In the genomic region with DNA sequence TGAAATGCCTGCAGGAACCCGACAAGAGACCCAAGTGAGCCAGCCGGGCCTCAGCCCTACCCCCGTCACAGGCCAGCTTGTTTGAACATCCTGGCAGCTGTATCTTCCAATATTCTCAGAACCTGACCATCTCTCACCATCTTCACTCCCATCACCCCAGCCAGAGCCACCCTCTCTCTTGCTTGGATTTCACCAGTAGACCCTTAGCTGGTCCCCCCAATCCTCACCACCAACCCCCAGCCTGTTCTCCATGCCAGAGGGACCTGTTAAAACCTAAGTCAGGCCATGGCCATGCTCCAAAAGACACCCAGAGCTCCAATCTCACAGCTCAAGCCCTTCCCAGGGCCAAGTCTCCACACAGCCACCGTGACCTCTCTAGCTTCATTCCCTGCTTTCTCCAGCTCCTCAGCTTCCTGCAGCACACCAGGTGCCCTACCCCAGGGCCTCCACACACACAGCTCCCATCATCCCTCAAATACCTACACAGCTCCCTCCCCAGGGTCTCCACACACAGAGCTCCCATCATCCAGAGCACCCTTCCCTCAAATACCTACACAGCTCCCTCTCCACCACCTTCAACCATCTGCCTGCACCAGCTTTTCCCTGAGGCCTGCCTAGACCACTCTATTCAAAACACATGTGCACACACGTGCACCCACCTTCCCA, we compare ENCODE assay signal across 2 cellular contexts.
TF ChIP-seq lines count a peak whose summit lies in the region.

No MANE protein-coding gene starts in this region.

TF ChIP-seq in HEK293, 187 proteins besides CTCF, POLR2A, EP300 and RAD21:
- TF ChIP-seq RBAK (tag by site-specific recombination; IDR thresholded peaks at IDR 0.05): no peak
- no peak for TF ChIP-seq BCL6B (tag by site-specific recombination; IDR thresholded peaks at IDR 0.05)
- 0 out of 2 replicates have a peak, but pooled peaks have one; percentile 16 for TF ChIP-seq ZNF600 (tag by site-specific recombination; IDR thresholded peaks at IDR 0.05)

TF ChIP-seq in K562, 482 proteins besides CTCF, POLR2A, EP300 and RAD21:
- 0 out of 2 replicates have a peak, but pooled peaks have one; percentile 35 for TF ChIP-seq OTX1 (CRISPR knock-in tag; IDR thresholded peaks at IDR 0.05)
- TF ChIP-seq POLR2AphosphoS2 (IDR thresholded peaks at IDR 0.05; ENCODE audit: low read length): peak; percentile 33; the same call in 1 of the 2 replicates
- TF ChIP-seq TAL1 (IDR thresholded peaks at IDR 0.05): no peak
- TF ChIP-seq SUPT5H (IDR thresholded peaks at IDR 0.05): peak; percentile 63
